ENCODE assay signal across 1 cellular context in genomic region chr11:399731-400211, GRCh38.
TF ChIP-seq lines count a peak whose summit lies in the region.

No MANE protein-coding gene starts in this region.

TF ChIP-seq in WTC11, 78 proteins besides CTCF, POLR2A, EP300 and RAD21:
- TF ChIP-seq ATF1 (CRISPR knock-in tag; IDR thresholded peaks at IDR 0.05): no peak
- TF ChIP-seq NR3C1 (CRISPR knock-in tag; conservative IDR thresholded peaks at IDR 0.05; ENCODE audit: low read depth): no peak
- TF ChIP-seq ZNF317 (CRISPR knock-in tag; IDR thresholded peaks at IDR 0.05; ENCODE audit: borderline replicate concordance, low read depth): no peak
- TF ChIP-seq CBFB (CRISPR knock-in tag; IDR thresholded peaks at IDR 0.05; ENCODE audit: low read depth): no peak
- TF ChIP-seq, protein P1, sequence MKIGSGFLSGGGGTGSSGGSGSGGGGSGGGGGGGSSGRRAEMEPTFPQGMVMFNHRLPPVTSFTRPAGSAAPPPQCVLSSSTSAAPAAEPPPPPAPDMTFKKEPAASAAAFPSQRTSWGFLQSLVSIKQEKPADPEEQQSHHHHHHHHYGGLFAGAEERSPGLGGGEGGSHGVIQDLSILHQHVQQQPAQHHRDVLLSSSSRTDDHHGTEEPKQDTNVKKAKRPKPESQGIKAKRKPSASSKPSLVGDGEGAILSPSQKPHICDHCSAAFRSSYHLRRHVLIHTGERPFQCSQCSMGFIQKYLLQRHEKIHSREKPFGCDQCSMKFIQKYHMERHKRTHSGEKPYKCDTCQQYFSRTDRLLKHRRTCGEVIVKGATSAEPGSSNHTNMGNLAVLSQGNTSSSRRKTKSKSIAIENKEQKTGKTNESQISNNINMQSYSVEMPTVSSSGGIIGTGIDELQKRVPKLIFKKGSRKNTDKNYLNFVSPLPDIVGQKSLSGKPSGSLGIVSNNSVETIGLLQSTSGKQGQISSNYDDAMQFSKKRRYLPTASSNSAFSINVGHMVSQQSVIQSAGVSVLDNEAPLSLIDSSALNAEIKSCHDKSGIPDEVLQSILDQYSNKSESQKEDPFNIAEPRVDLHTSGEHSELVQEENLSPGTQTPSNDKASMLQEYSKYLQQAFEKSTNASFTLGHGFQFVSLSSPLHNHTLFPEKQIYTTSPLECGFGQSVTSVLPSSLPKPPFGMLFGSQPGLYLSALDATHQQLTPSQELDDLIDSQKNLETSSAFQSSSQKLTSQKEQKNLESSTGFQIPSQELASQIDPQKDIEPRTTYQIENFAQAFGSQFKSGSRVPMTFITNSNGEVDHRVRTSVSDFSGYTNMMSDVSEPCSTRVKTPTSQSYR (CRISPR knock-in tag; IDR thresholded peaks at IDR 0.05): no peak
- no peak for TF ChIP-seq ETV6 (CRISPR knock-in tag; IDR thresholded peaks at IDR 0.05)
- TF ChIP-seq MLX (CRISPR knock-in tag; IDR thresholded peaks at IDR 0.05): no peak
- no peak for TF ChIP-seq USF2 (CRISPR knock-in tag; IDR thresholded peaks at IDR 0.05)
